Comparison of ENCODE assay signal across 31 cellular contexts in genomic region chr11:43523632-43524031, GRCh38.
DNase-seq lines count a peak whose midpoint lies in the region; ATAC-seq, FAIRE-seq and TF ChIP-seq lines count a peak whose summit lies in the region.
"Had no signal": no experiment of that assay in that cellular context is flagged by ENCODE, and none has a peak within 500 bp of the region (broad histone marks: within the 10 kb centered on the region; RNA-seq: fewer than 3 reads in every experiment).

No MANE protein-coding gene starts in this region.

- ATAC-seq in GM19372 (IDR thresholded peaks at IDR 0.05; ENCODE audit: low read depth, unreplicated experiment) = peak; percentile 81
- ATAC-seq in HG02973 (IDR thresholded peaks at IDR 0.05; ENCODE audit: unreplicated experiment) = peak; percentile 51
- ATAC-seq in K562 = no peak
- no peak for ATAC-seq in activated T-cell treated with anti-CD3 and anti-CD28 coated beads, Interleukin-2, amount 50 U/mL, for 72 hours (replicated peaks in 1 of 2)
- ATAC-seq: activated CD8-positive, alpha-beta T cell treated with anti-CD3 and anti-CD28 coated beads, Interleukin-2, amount 10 ng/mL, durations not matched to agents 7 days and 5 days; activated naive CD4-positive, alpha-beta T cell treated with anti-CD3 and anti-CD28 coated beads, Interleukin-2, amount 50 U/mL, for 72 hours; left colon; upper lobe of right lung had no signal

- H3K9me3 Mint-ChIP-seq in activated T-cell treated with anti-CD3 and anti-CD28 coated beads, Interleukin-2, amount 50 U/mL, for 72 hours = peaks cover 11 to 14% of the 10 kb centered on the region in 2 donors

- no peak for TF ChIP-seq POLR2A in K562 (conservative IDR thresholded peaks at IDR 0.05)

- no peaks in the 10 kb centered on the region for H3K9me1 ChIP-seq in K562 (ENCODE audit: control insufficient read depth, insufficient read depth, low read length)

- TF ChIP-seq CTCF in GM12865 (IDR thresholded peaks at IDR 0.05; ENCODE audit: insufficient read depth, low read depth, low read length, missing control alignments) = no peak
- no peak for TF ChIP-seq CTCF in K562 (IDR thresholded peaks at IDR 0.05 in 2 of 3, conservative IDR thresholded peaks at IDR 0.05 in 1 of 3; ENCODE audit: insufficient read depth in 2 of 3, low read depth in 1 of 3, low read length in 3 of 3)

- POLR2A ChIA-PET in K562 (lab: Yijun Ruan, JAX) = no interaction called here

- FAIRE-seq in K562 (lab: Jason Lieb, UNC) = peak; percentile 72

- H3K27ac ChIP-seq in K562 (ENCODE audit: extremely low read depth, low read depth, low read length) = no peak overlapping the region
- H3K27ac ChIP-seq: GM23248, ovary, SJCRH30, suprapubic skin, upper lobe of right lung had no signal

- H3K4me1 ChIP-seq in K562 (replicated peaks in 1 of 2; ENCODE audit: control insufficient read depth in 2 of 2, insufficient read depth in 2 of 2, low read length in 2 of 2) = no peaks in the 10 kb centered on the region
- H3K4me1 ChIP-seq: SJCRH30, suprapubic skin, upper lobe of right lung had no signal

- 0% methylated on average over 2 of the region's 2 CpGs for WGBS in K562 (ENCODE audit: insufficient coverage, low coverage, missing lambda C conversion rate)

- in situ Hi-C loops in K562 (cut with MboI) = no loop called here

- H4K20me1 ChIP-seq in K562 (replicated peaks; ENCODE audit: control insufficient read depth, insufficient read depth, low read length) = no peaks in the 10 kb centered on the region

- TF ChIP-seq EP300 in K562 (IDR thresholded peaks at IDR 0.05; ENCODE audit: low read length) = no peak

- DNase-seq in GM12865 (ENCODE audit: low read depth) = peak; percentile 11
- no peak for DNase-seq in K562 (ENCODE audit: extremely low read depth in 1 of 4, low spot score in 3 of 4)
- no peak for DNase-seq in DMS79 treated with DMSO at 0.1 percent for 48 hours (lab: John Stamatoyannopoulos, UW)
- DNase-seq in NCI-H446 (lab: John Stamatoyannopoulos, UW) = no peak
- DNase-seq in activated T-cell treated with anti-CD3 and anti-CD28 coated beads, Interleukin-2, amount 50 U/mL, for 72 hours = no peak
- no peak for DNase-seq in globus pallidus (ENCODE audit: low spot score)
- DNase-seq: activated CD4-positive, alpha-beta T cell treated with anti-CD3 and anti-CD28 coated beads for 1 hour; activated CD8-positive, alpha-beta T cell treated with anti-CD3 and anti-CD28 coated beads, Interleukin-2, amount 10 ng/mL, durations not matched to agents 7 days and 5 days; anterior cingulate cortex; DMS79; GDM1; GM23248; hypothalamus; immature natural killer cell; IMR-90; left colon; NCI-H1048; NCI-H1694; NCI-H774; nephron progenitor cell; ovary; retina; RPMI8226; SJCRH30; stimulated activated naive CD4-positive, alpha-beta T cell; SW 1271; upper lobe of right lung had no signal

- no TSS peak for BruUV-seq in K562 (replicated peaks; lab: Mats Ljungman, UMichigan)

- H3K4me2 ChIP-seq in K562 (ENCODE audit: insufficient read depth, low read length) = no peak overlapping the region

- H3K9me3 ChIP-seq in K562 (replicated peaks; ENCODE audit: control insufficient read depth, insufficient read depth, low read depth, low read length) = no peaks in the 10 kb centered on the region
- H3K9me3 ChIP-seq: SJCRH30, upper lobe of right lung had no signal

- no peak for TF ChIP-seq RAD21 in K562 (CRISPR knock-in tag; conservative IDR thresholded peaks at IDR 0.05 in 1 of 2, IDR thresholded peaks at IDR 0.05 in 1 of 2)

- H3K27me3 ChIP-seq in K562 (ENCODE audit: control insufficient read depth in 2 of 2, insufficient read depth in 2 of 2, low read length in 2 of 2) = peaks cover 5 to 23% of the 10 kb centered on the region in 2 experiments; a peak in 3 of 5 replicates
- H3K27me3 ChIP-seq: ovary, upper lobe of right lung had no signal

- intact Hi-C loops in K562 (cut with micrococcal nuclease) = no loop called here

- no peak overlapping the region for H3K9ac ChIP-seq in K562 (ENCODE audit: insufficient read depth in 1 of 2, low read depth in 2 of 2, low read length in 2 of 2)
- H3K9ac ChIP-seq: GM23248 had no signal

- H3K27me3 Mint-ChIP-seq in activated T-cell treated with anti-CD3 and anti-CD28 coated beads, Interleukin-2, amount 50 U/mL, for 72 hours (ENCODE audit: low read depth) = peaks cover 25% of the 10 kb centered on the region

- H2AFZ ChIP-seq in K562 (ENCODE audit: low read depth, low read length) = no peak overlapping the region
- H2AFZ ChIP-seq: GM23248 had no signal

- H3K4me3 Mint-ChIP-seq in activated T-cell treated with anti-CD3 and anti-CD28 coated beads, Interleukin-2, amount 50 U/mL, for 72 hours = no peak overlapping the region
- H3K4me3 Mint-ChIP-seq: activated CD8-positive, alpha-beta T cell treated with anti-CD3 and anti-CD28 coated beads, Interleukin-2, amount 10 ng/mL, durations not matched to agents 7 days and 5 days; immature natural killer cell; nephron progenitor cell had no signal

- CTCF ChIA-PET in K562 (lab: Yijun Ruan, JAX; ENCODE audit: low intra/inter-chr PET ratio) = no interaction called here

- H3K4me3 ChIP-seq in GM12865 (ENCODE audit: low read depth, low read length) = no peak overlapping the region
- no peak overlapping the region for H3K4me3 ChIP-seq in K562
- H3K4me3 ChIP-seq: GM23248, ovary, SJCRH30, suprapubic skin, upper lobe of right lung had no signal

- H3K36me3 Mint-ChIP-seq in activated T-cell treated with anti-CD3 and anti-CD28 coated beads, Interleukin-2, amount 50 U/mL, for 72 hours (ENCODE audit: insufficient read depth in 2 of 2) = peaks cover 7 to 12% of the 10 kb centered on the region in 2 donors
- H3K36me3 Mint-ChIP-seq: immature natural killer cell had no signal

- no peaks in the 10 kb centered on the region for H3K36me3 ChIP-seq in K562 (ENCODE audit: control insufficient read depth, insufficient read depth, low read length)
- H3K36me3 ChIP-seq: ovary, SJCRH30, suprapubic skin, upper lobe of right lung had no signal

- no peaks in the 10 kb centered on the region for H3K4me1 Mint-ChIP-seq in activated T-cell treated with anti-CD3 and anti-CD28 coated beads, Interleukin-2, amount 50 U/mL, for 72 hours (ENCODE audit: low read depth)
- H3K4me1 Mint-ChIP-seq: immature natural killer cell, nephron progenitor cell had no signal

- no peaks in the 10 kb centered on the region for H3K79me2 ChIP-seq in K562 (ENCODE audit: control insufficient read depth, insufficient read depth, low read length)

- H3K27ac Mint-ChIP-seq in activated T-cell treated with anti-CD3 and anti-CD28 coated beads, Interleukin-2, amount 50 U/mL, for 72 hours = no peak overlapping the region
- H3K27ac Mint-ChIP-seq: activated CD8-positive, alpha-beta T cell treated with anti-CD3 and anti-CD28 coated beads, Interleukin-2, amount 10 ng/mL, durations not matched to agents 7 days and 5 days; activated naive CD4-positive, alpha-beta T cell treated with anti-CD3 and anti-CD28 coated beads, Interleukin-2, amount 50 U/mL, for 72 hours; immature natural killer cell; nephron progenitor cell had no signal

TF ChIP-seq in K562, 482 proteins besides CTCF, POLR2A, EP300 and RAD21 (continues in another document):
- TF ChIP-seq CLOCK (CRISPR knock-in tag; IDR thresholded peaks at IDR 0.05; ENCODE audit: borderline replicate concordance) = no peak
- no peak for TF ChIP-seq CBFA2T3 (IDR thresholded peaks at IDR 0.05)
- TF ChIP-seq TAL1 (IDR thresholded peaks at IDR 0.05) = no peak
- no peak for TF ChIP-seq DACH1 (IDR thresholded peaks at IDR 0.05; ENCODE audit: partially characterized antibody)
- no peak for TF ChIP-seq ASH1L (IDR thresholded peaks at IDR 0.05; ENCODE audit: borderline replicate concordance, low read depth, partially characterized antibody)
- TF ChIP-seq ZNF586 (CRISPR knock-in tag; conservative IDR thresholded peaks at IDR 0.05) = no peak
- no peak for TF ChIP-seq ZNF561 (CRISPR knock-in tag; conservative IDR thresholded peaks at IDR 0.05)
- no peak for TF ChIP-seq ZNF124 (CRISPR knock-in tag; IDR thresholded peaks at IDR 0.05)
- TF ChIP-seq ZNF23 (CRISPR knock-in tag; IDR thresholded peaks at IDR 0.05) = no peak
- no peak for TF ChIP-seq NFXL1 (CRISPR knock-in tag; IDR thresholded peaks at IDR 0.05)

Comparison
In these comparisons a context has a peak if more than half of its experiments do, and no peak if none do; other contexts are left out.
1. ATAC-seq: peak in GM19372 (single experiment) and HG02973 (single experiment); none in K562 (single experiment) and activated T-cell treated with anti-CD3 and anti-CD28 coated beads, Interleukin-2, amount 50 U/mL, for 72 hours (0 of 2).